8 cellular contexts compared by ENCODE assay signal in genomic region chr17:72976971-72977767, GRCh38.
A peak's percentile ranks its signal among the peaks of the same experiment; 100 is the strongest.
DNase-seq lines count a peak whose midpoint lies in the region; ATAC-seq, FAIRE-seq and TF ChIP-seq lines count a peak whose summit lies in the region.

No MANE protein-coding gene starts in this region.

- no peaks in the 10 kb centered on the region for H3K27me3 Mint-ChIP-seq in naive thymus-derived CD4-positive, alpha-beta T cell

- peaks cover 0 to 7% (median 2%) of the 10 kb centered on the region in 11 donors for H3K9me3 Mint-ChIP-seq in naive thymus-derived CD4-positive, alpha-beta T cell

- H3K36me3 ChIP-seq in naive thymus-derived CD4-positive, alpha-beta T cell (ENCODE audit: control insufficient read depth in 2 of 3, insufficient read depth in 3 of 3, low read length in 3 of 3), result no peaks in the 10 kb centered on the region
- no peaks in the 10 kb centered on the region for H3K36me3 ChIP-seq in MM.1S (replicated peaks; ENCODE audit: insufficient read depth, low read length)

- no peak for FAIRE-seq in GM19239 (lab: Jason Lieb, UNC)

- intact Hi-C loops in naive thymus-derived CD4-positive, alpha-beta T cell (cut with micrococcal nuclease), result no loop called here

- no peaks in the 10 kb centered on the region for H4K20me1 ChIP-seq in MM.1S (ENCODE audit: insufficient read depth, low read length)

- H3K4me1 ChIP-seq in naive thymus-derived CD4-positive, alpha-beta T cell (ENCODE audit: control insufficient read depth in 2 of 2, insufficient read depth in 2 of 2, low read length in 2 of 2), result no peaks in the 10 kb centered on the region
- H3K4me1 ChIP-seq in MM.1S (ENCODE audit: low read length), result no peaks in the 10 kb centered on the region

- H3F3A ChIP-seq in MM.1S (ENCODE audit: insufficient read depth, low read length), result no peaks in the 10 kb centered on the region

- no peak overlapping the region for H2AFZ ChIP-seq in MM.1S (ENCODE audit: low read length)

- no peak overlapping the region for H3K27ac Mint-ChIP-seq in naive thymus-derived CD4-positive, alpha-beta T cell

- TF ChIP-seq CTCF in MM.1S (IDR thresholded peaks at IDR 0.05; ENCODE audit: low read length), result no peak

- DNase-seq in NOMO-1 treated with dmso at 0.1 percent for 144 hours (lab: John Stamatoyannopoulos, UW; ENCODE audit: unreplicated experiment), result peak; percentile 75
- no peak for DNase-seq in naive thymus-derived CD4-positive, alpha-beta T cell
- DNase-seq in activated naive CD4-positive, alpha-beta T cell treated with anti-CD3 and anti-CD28 coated beads, Interleukin-2, amount 50 U/mL, for 16 hours, result no peak
- no peak for DNase-seq in NK-92 treated with Interleukin-12 subunit alpha and Interleukin-12 subunit beta, amount 100 ng/mL, for 24 hours (lab: John Stamatoyannopoulos, UW)
- DNase-seq in MM.1S, result no peak
- no peak for DNase-seq in GM19239 (ENCODE audit: insufficient read length, low spot score)

- POLR2A ChIA-PET in naive thymus-derived CD4-positive, alpha-beta T cell (lab: Charles Lee), result no interaction called here

- H3K4me2 ChIP-seq in MM.1S (ENCODE audit: low read depth, low read length), result no peak overlapping the region

- peak; percentile 62 for ATAC-seq in GM18861 (IDR thresholded peaks at IDR 0.05; ENCODE audit: unreplicated experiment)
- peak; percentile 46 for ATAC-seq in esophagus mucosa
- peak; percentile 46 for ATAC-seq in naive thymus-derived CD4-positive, alpha-beta T cell

- H3K4me3 Mint-ChIP-seq in naive thymus-derived CD4-positive, alpha-beta T cell, result no peak overlapping the region

- CTCF ChIA-PET in naive thymus-derived CD4-positive, alpha-beta T cell (lab: Charles Lee), result interaction anchor here (0.7 kb wide), 1 partner anchor 1489 kb away, joined by 3 read pairs; no protein-coding TSS in a partner anchor

- H3K9me3 ChIP-seq in naive thymus-derived CD4-positive, alpha-beta T cell (ENCODE audit: control insufficient read depth in 2 of 3, low read length in 3 of 3), result no peaks in the 10 kb centered on the region
- no peaks in the 10 kb centered on the region for H3K9me3 ChIP-seq in MM.1S (replicated peaks; ENCODE audit: insufficient read depth, low read length)

- no peaks in the 10 kb centered on the region for H3K9me2 ChIP-seq in MM.1S (replicated peaks; ENCODE audit: insufficient read depth, low read length)

- peaks cover 0 to 33% (median 24%) of the 10 kb centered on the region in 5 donors for H3K36me3 Mint-ChIP-seq in naive thymus-derived CD4-positive, alpha-beta T cell

- H3K27ac ChIP-seq in naive thymus-derived CD4-positive, alpha-beta T cell (ENCODE audit: low read depth, low read length), result no peak overlapping the region
- H3K27ac ChIP-seq in MM.1S (ENCODE audit: low read length), result no peak overlapping the region

- H3K27me3 ChIP-seq in naive thymus-derived CD4-positive, alpha-beta T cell (ENCODE audit: control insufficient read depth in 2 of 2, insufficient read depth in 2 of 2, low read length in 2 of 2), result no peaks in the 10 kb centered on the region
- no peaks in the 10 kb centered on the region for H3K27me3 ChIP-seq in MM.1S (replicated peaks; ENCODE audit: insufficient read depth, low read length)

- no peaks in the 10 kb centered on the region for H3K79me2 ChIP-seq in MM.1S (ENCODE audit: low read length)

- no peak overlapping the region for H3K4me3 ChIP-seq in naive thymus-derived CD4-positive, alpha-beta T cell (ENCODE audit: low read length)
- H3K4me3 ChIP-seq in MM.1S (ENCODE audit: low read length), result no peak overlapping the region

- H3K9ac ChIP-seq in MM.1S (ENCODE audit: low read length), result no peak overlapping the region

- H3K4me1 Mint-ChIP-seq in naive thymus-derived CD4-positive, alpha-beta T cell, result peaks cover 0 to 21% (median 6%) of the 10 kb centered on the region in 7 donors
